1 cellular context compared by ENCODE assay signal in genomic region chr20:18909254-18909653, GRCh38.
TF ChIP-seq lines count a peak whose summit lies in the region.

No MANE protein-coding gene starts in this region.

TF ChIP-seq in GM23338, 12 proteins besides CTCF, POLR2A, EP300 and RAD21 (continued from another document):
- TF ChIP-seq ZNF462 (CRISPR knock-in tag; IDR thresholded peaks at IDR 0.05) (peak; percentile 59; the same call in 1 of the 2 replicates), EZH2 (IDR thresholded peaks at IDR 0.05; ENCODE audit: low read depth, unreplicated experiment) (no peak), EZH2phosphoT487 (IDR thresholded peaks at IDR 0.05; ENCODE audit: unreplicated experiment) (no peak), ZNF114 (CRISPR knock-in tag; IDR thresholded peaks at IDR 0.05) (no peak), POLR2AphosphoS5 (IDR thresholded peaks at IDR 0.05; ENCODE audit: low read depth) (no peak)
